Comparison of ENCODE assay signal across 8 cellular contexts in genomic region chr6:24721461-24722215, GRCh38. TPM values are rescaled to one million over a fixed set of nuclear protein-coding genes. Genes with fewer than 3 reads are reported as not detected.
DNase-seq lines count a peak whose midpoint lies in the region; ATAC-seq and TF ChIP-seq lines count a peak whose summit lies in the region.

No MANE protein-coding gene starts in this region.

- peaks cover 0 to 2% (median 0%) of the 10 kb centered on the region in 9 donors for H3K9me3 Mint-ChIP-seq in naive thymus-derived CD8-positive, alpha-beta T cell

- peak overlapping the region; percentile 99 for H3K27ac Mint-ChIP-seq in T-helper 17 cell
- peak overlapping the region; percentile 96 to 100 (median 99) for H3K27ac Mint-ChIP-seq in naive thymus-derived CD8-positive, alpha-beta T cell

- no peaks in the 10 kb centered on the region for H3K9me3 ChIP-seq in T-helper 17 cell (ENCODE audit: control insufficient read depth, low read length, poor library complexity, severe bottlenecking)

- H3K36me3 Mint-ChIP-seq in T-helper 17 cell (ENCODE audit: low read depth): peaks cover 9% of the 10 kb centered on the region
- peaks cover 8 to 23% (median 8%) of the 10 kb centered on the region in 3 donors for H3K36me3 Mint-ChIP-seq in naive thymus-derived CD8-positive, alpha-beta T cell

- ATAC-seq in GM19463 (IDR thresholded peaks at IDR 0.05; ENCODE audit: unreplicated experiment): peak; percentile 41
- peak; percentile 42 for ATAC-seq in HG03460 (IDR thresholded peaks at IDR 0.05; ENCODE audit: unreplicated experiment)
- peak; percentile 68 for ATAC-seq in T-helper 17 cell
- ATAC-seq in naive thymus-derived CD8-positive, alpha-beta T cell: peak; percentile 68 to 69

- H3K4me3 Mint-ChIP-seq in T-helper 17 cell: peak overlapping the region; percentile 96
- peak overlapping the region; percentile 90 to 100 (median 96) for H3K4me3 Mint-ChIP-seq in naive thymus-derived CD8-positive, alpha-beta T cell

- peaks cover 32% of the 10 kb centered on the region for H3K4me1 Mint-ChIP-seq in T-helper 17 cell
- peaks cover 15 to 41% (median 31%) of the 10 kb centered on the region in 4 donors for H3K4me1 Mint-ChIP-seq in naive thymus-derived CD8-positive, alpha-beta T cell

- peaks cover 6% of the 10 kb centered on the region for H3K27me3 Mint-ChIP-seq in T-helper 17 cell
- peaks cover 0 to 4% (median 0%) of the 10 kb centered on the region in 5 donors for H3K27me3 Mint-ChIP-seq in naive thymus-derived CD8-positive, alpha-beta T cell

- POLR2A ChIA-PET in naive thymus-derived CD8-positive, alpha-beta T cell (lab: Charles Lee): interaction anchor here (0.9 to 3.3 kb wide), 9 partner anchors 13 to 296 kb away, joined by 3 to 22 read pairs (median 4); partner anchors contain the start of genes ACOT13, ALDH5A1, GMNN and TDP2

- TF ChIP-seq CTCF in epithelial cell of proximal tubule (conservative IDR thresholded peaks at IDR 0.05; ENCODE audit: low read depth, low read length): no peak

- H3K4me3 ChIP-seq in epithelial cell of proximal tubule (ENCODE audit: low read depth, low read length): peak overlapping the region; percentile 60

- DNase-seq in T-helper 17 cell (peak in 2 of 3 donors; percentile 69 to 76), epithelial cell of proximal tubule (ENCODE audit: low read depth) (no peak), CD1c-positive myeloid dendritic cell (ENCODE audit: extremely low spot score) (no peak), NOMO-1 treated with DMSO at 0.1 percent for 48 hours (lab: John Stamatoyannopoulos, UW; ENCODE audit: unreplicated experiment) (no peak)
- peak in 2 of 10 donors; percentile 90 to 93 for DNase-seq in naive thymus-derived CD8-positive, alpha-beta T cell

- TF ChIP-seq POLR2A in GM10847 (IDR thresholded peaks at IDR 0.05; ENCODE audit: extremely low read depth, insufficient read length): peak; percentile 79

RNA-seq across cellular contexts. Expression of gene C6orf62, which starts 2.7 kb away (rescaled TPM):
- 100 to 1,000 TPM; 103 to 110 TPM for total RNA-seq in T-helper 17 cell
- total RNA-seq in epithelial cell of proximal tubule: 45.2 and 64.7 TPM in 2 replicates
- total RNA-seq in naive thymus-derived CD8-positive, alpha-beta T cell: 100 to 1,000 TPM; 188 to 190 TPM
- polyA plus RNA-seq in naive thymus-derived CD8-positive, alpha-beta T cell: 100 to 1,000 TPM in 2 of 3 donors, 10 to 100 TPM in 1; 81.5 to 126 (median 101) TPM

RNA-seq across cellular contexts. Expression of gene GMNN, which starts 53.1 kb away (rescaled TPM):
- total RNA-seq in T-helper 17 cell (10 to 100 TPM; 11.7 to 15.3 TPM), epithelial cell of proximal tubule (65.3 and 88.4 TPM in 2 replicates)
- 1 to 10 TPM; 3.4 to 3.6 TPM for total RNA-seq in naive thymus-derived CD8-positive, alpha-beta T cell
- polyA plus RNA-seq in naive thymus-derived CD8-positive, alpha-beta T cell: 1 to 10 TPM; 4.0 to 5.3 (median 4.3) TPM

RNA-seq across cellular contexts. Expression of gene ACOT13, which starts 54.8 kb away (rescaled TPM):
- total RNA-seq in T-helper 17 cell (1 to 10 TPM; 2.9 to 5.3 TPM), epithelial cell of proximal tubule (5.2 and 8.5 TPM in 2 replicates)
- total RNA-seq in naive thymus-derived CD8-positive, alpha-beta T cell: 10 to 100 TPM; 10.8 to 11.0 TPM
- polyA plus RNA-seq in naive thymus-derived CD8-positive, alpha-beta T cell: 10 to 100 TPM; 16.5 to 19.0 (median 16.5) TPM

RNA-seq across cellular contexts. Expression of gene TDP2, which starts 54.9 kb away (rescaled TPM):
- 10 to 100 TPM; 35.6 to 42.0 TPM for total RNA-seq in T-helper 17 cell
- 22.3 and 31.2 TPM in 2 replicates for total RNA-seq in epithelial cell of proximal tubule
- total RNA-seq in naive thymus-derived CD8-positive, alpha-beta T cell: 10 to 100 TPM; 74.7 to 76.6 TPM
- 10 to 100 TPM; 37.9 to 49.1 (median 44.5) TPM for polyA plus RNA-seq in naive thymus-derived CD8-positive, alpha-beta T cell

Comparison
In these comparisons a context has a peak if more than half of its experiments do, and no peak if none do; other contexts are left out.
1. DNase-seq: peak in T-helper 17 cell (2 of 3); none in epithelial cell of proximal tubule (single experiment), CD1c-positive myeloid dendritic cell (single experiment) and NOMO-1 treated with DMSO at 0.1 percent for 48 hours (single experiment).
2. Peak in every context shown above with its lines, with median percentiles within 50 percentile points of each other: ATAC-seq.